Comparison of ENCODE assay signal across 16 cellular contexts in genomic region chr2:226334981-226335720, GRCh38.
DNase-seq lines count a peak whose midpoint lies in the region; ATAC-seq, FAIRE-seq and TF ChIP-seq lines count a peak whose summit lies in the region.
"Had no signal": no experiment of that assay in that cellular context is flagged by ENCODE, and none has a peak within 500 bp of the region (broad histone marks: within the 10 kb centered on the region; RNA-seq: fewer than 3 reads in every experiment).

No MANE protein-coding gene starts in this region.

- no peak overlapping the region for H3K4me3 Mint-ChIP-seq in nephron
- no peak overlapping the region for H3K4me3 Mint-ChIP-seq in activated T-cell treated with anti-CD3 and anti-CD28 coated beads, Interleukin-2, amount 50 U/mL, for 72 hours
- H3K4me3 Mint-ChIP-seq: activated naive CD8-positive, alpha-beta T cell; B cell had no signal

- H3K27ac Mint-ChIP-seq in nephron, result peak overlapping the region in 2 of 3 experiments; percentile 18 to 56
- H3K27ac Mint-ChIP-seq in activated T-cell treated with anti-CD3 and anti-CD28 coated beads, Interleukin-2, amount 50 U/mL, for 72 hours, result no peak overlapping the region
- H3K27ac Mint-ChIP-seq: activated naive CD8-positive, alpha-beta T cell; B cell had no signal

- H3K27me3 ChIP-seq in KMS-11 (ENCODE audit: insufficient read depth, low read depth), result no peaks in the 10 kb centered on the region
- H3K27me3 ChIP-seq in bronchial epithelial cell (ENCODE audit: control insufficient read depth, insufficient read depth, low read length), result no peaks in the 10 kb centered on the region
- H3K27me3 ChIP-seq: right atrium auricular region had no signal

- FAIRE-seq in bronchial epithelial cell (lab: Jason Lieb, UNC), result no peak

- TF ChIP-seq CTCF in KMS-11 (conservative IDR thresholded peaks at IDR 0.05; ENCODE audit: low read depth, low read length) (no peak), bronchial epithelial cell (IDR thresholded peaks at IDR 0.05; ENCODE audit: insufficient read depth, low read length, severe bottlenecking) (no peak), nephron (IDR thresholded peaks at IDR 0.05; ENCODE audit: unreplicated experiment in 3 of 3) (no peak)

- no peaks in the 10 kb centered on the region for H3K9me3 Mint-ChIP-seq in nephron
- no peaks in the 10 kb centered on the region for H3K9me3 Mint-ChIP-seq in activated T-cell treated with anti-CD3 and anti-CD28 coated beads, Interleukin-2, amount 50 U/mL, for 72 hours

- H3K4me1 ChIP-seq in KMS-11 (ENCODE audit: low read depth, poor library complexity, severe bottlenecking), result peaks cover 29% of the 10 kb centered on the region
- H3K4me1 ChIP-seq: right atrium auricular region had no signal

- H3K4me3 ChIP-seq in KMS-11 (IDR thresholded peaks at IDR 0.05; ENCODE audit: insufficient read depth, low read depth, low read length) (no peak overlapping the region), bronchial epithelial cell (ENCODE audit: low read depth, low read length) (no peak overlapping the region)
- H3K4me3 ChIP-seq: right atrium auricular region had no signal

- H3K27me3 Mint-ChIP-seq in nephron (ENCODE audit: low read depth), result no peaks in the 10 kb centered on the region
- H3K27me3 Mint-ChIP-seq in activated T-cell treated with anti-CD3 and anti-CD28 coated beads, Interleukin-2, amount 50 U/mL, for 72 hours (ENCODE audit: low read depth), result peaks cover 6% of the 10 kb centered on the region
- H3K27me3 Mint-ChIP-seq: activated naive CD8-positive, alpha-beta T cell had no signal

- peak; percentile 12 for DNase-seq in bronchial epithelial cell (ENCODE audit: low read depth)
- DNase-seq in NCI-H1417 treated with DMSO at 0.1 percent for 48 hours (lab: John Stamatoyannopoulos, UW), result no peak
- DNase-seq in activated T-cell treated with anti-CD3 and anti-CD28 coated beads, Interleukin-2, amount 50 U/mL, for 72 hours, result no peak
- DNase-seq: activated CD4-positive, alpha-beta T cell treated with anti-CD3 and anti-CD28 coated beads for 4 hours; central memory CD4-positive, alpha-beta T cell; NCI-H1092; SHP77 treated with DMSO at 0.1 percent for 48 hours; T-helper 9 cell had no signal

- peak overlapping the region; percentile 53 for H3K4me2 ChIP-seq in KMS-11

- H3K9ac ChIP-seq in KMS-11, result no peak overlapping the region

- H3K79me2 ChIP-seq in KMS-11 (ENCODE audit: insufficient read depth, low read depth), result no peaks in the 10 kb centered on the region

- no peaks in the 10 kb centered on the region for H3K36me3 Mint-ChIP-seq in nephron (ENCODE audit: low read depth)
- H3K36me3 Mint-ChIP-seq in activated T-cell treated with anti-CD3 and anti-CD28 coated beads, Interleukin-2, amount 50 U/mL, for 72 hours (ENCODE audit: insufficient read depth in 2 of 2), result no peaks in the 10 kb centered on the region
- H3K36me3 Mint-ChIP-seq: activated naive CD8-positive, alpha-beta T cell had no signal

- H2AFZ ChIP-seq in KMS-11 (ENCODE audit: low read depth), result no peak overlapping the region

- H3K36me3 ChIP-seq in KMS-11 (ENCODE audit: insufficient read depth), result no peaks in the 10 kb centered on the region
- H3K36me3 ChIP-seq in bronchial epithelial cell (ENCODE audit: control insufficient read depth, insufficient read depth, low read length), result no peaks in the 10 kb centered on the region
- H3K36me3 ChIP-seq: right atrium auricular region had no signal

- peaks cover 19% of the 10 kb centered on the region for H3K4me1 Mint-ChIP-seq in nephron
- peaks cover 11% of the 10 kb centered on the region for H3K4me1 Mint-ChIP-seq in activated T-cell treated with anti-CD3 and anti-CD28 coated beads, Interleukin-2, amount 50 U/mL, for 72 hours (ENCODE audit: low read depth)
- H3K4me1 Mint-ChIP-seq: B cell had no signal

- ATAC-seq in GM21360 (IDR thresholded peaks at IDR 0.05; ENCODE audit: unreplicated experiment) (peak; percentile 81), GM21825 (IDR thresholded peaks at IDR 0.05; ENCODE audit: unreplicated experiment) (no peak), GM21515 (IDR thresholded peaks at IDR 0.05; ENCODE audit: unreplicated experiment) (no peak)
- no peak for ATAC-seq in activated T-cell treated with anti-CD3 and anti-CD28 coated beads, Interleukin-2, amount 50 U/mL, for 72 hours (replicated peaks in 1 of 2)

- H3K27ac ChIP-seq in KMS-11, result peak overlapping the region; percentile 32; the same call in 1 of the 2 replicates
- H3K27ac ChIP-seq: right atrium auricular region had no signal

- no peaks in the 10 kb centered on the region; the same call in 1 of the 2 replicates for H4K20me1 ChIP-seq in KMS-11 (ENCODE audit: insufficient read depth)
